ENCODE assay signal across 9 cellular contexts in the genomic region with DNA sequence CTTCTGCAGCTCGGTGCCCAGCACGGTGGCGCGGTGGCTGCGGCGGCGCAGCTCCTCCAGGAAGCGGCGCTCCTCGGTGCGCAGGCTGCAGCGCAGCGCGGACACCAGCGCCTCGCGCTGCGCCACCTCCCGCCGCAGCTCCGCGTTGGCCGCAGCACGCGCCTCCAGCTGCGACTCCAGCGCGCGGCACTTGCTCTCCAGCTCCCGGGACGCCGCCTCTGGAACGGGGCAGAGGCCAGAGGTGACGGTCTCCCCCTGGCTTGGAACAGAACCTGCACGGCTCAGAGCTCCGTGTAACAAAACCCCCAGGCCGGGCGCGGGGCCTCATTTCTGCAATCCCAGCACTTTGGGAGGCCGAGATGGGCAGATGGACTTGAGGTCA. TPM values are rescaled to one million over a fixed set of nuclear protein-coding genes. Genes with fewer than 3 reads are reported as not detected.
DNase-seq lines count a peak whose midpoint lies in the region; ATAC-seq and TF ChIP-seq lines count a peak whose summit lies in the region.
"Had no signal": no experiment of that assay in that cellular context is flagged by ENCODE, and none has a peak within 500 bp of the region (broad histone marks: within the 10 kb centered on the region; RNA-seq: fewer than 3 reads in every experiment).

No MANE protein-coding gene starts in this region.

- H3K36me3 ChIP-seq in cardiac muscle cell: no peaks in the 10 kb centered on the region

- DNase-seq in HPDE6-E6E7 (ENCODE audit: extremely low spot score): peak; percentile 55
- DNase-seq in activated T-cell treated with anti-CD3 and anti-CD28 coated beads, Interleukin-2, amount 50 U/mL, for 1 hour: peak; percentile 57
- DNase-seq in cardiac muscle cell (ENCODE audit: low read depth in 1 of 2, low spot score in 1 of 2): peak; percentile 48 to 73
- no peak for DNase-seq in sciatic nerve (ENCODE audit: low spot score)
- no peak for DNase-seq in NCI-H774 (lab: John Stamatoyannopoulos, UW)
- no peak for DNase-seq in NCI-H1048 (lab: John Stamatoyannopoulos, UW)
- DNase-seq in cerebellar nuclear complex (lab: John Stamatoyannopoulos, UW): no peak

- H3K27ac ChIP-seq in cardiac muscle cell: no peak overlapping the region
- H3K27ac ChIP-seq: KMS-11 had no signal

- H3K27me3 ChIP-seq in cardiac muscle cell: peaks cover 27% of the 10 kb centered on the region

- peak; percentile 36 for ATAC-seq in sciatic nerve
- no peak for ATAC-seq in GM18909 (IDR thresholded peaks at IDR 0.05; ENCODE audit: poor library complexity, unreplicated experiment)

- H3K4me1 ChIP-seq in cardiac muscle cell (ENCODE audit: low read depth): no peaks in the 10 kb centered on the region

- H3K4me3 ChIP-seq in cardiac muscle cell: no peak overlapping the region

- peak; percentile 4 for TF ChIP-seq CTCF in cardiac muscle cell (IDR thresholded peaks at IDR 0.05; ENCODE audit: low read depth, low read length)

- H3K9me3 ChIP-seq in cardiac muscle cell (ENCODE audit: low read depth): no peaks in the 10 kb centered on the region

- intact Hi-C loops in sciatic nerve (cut with DNase I): no loop called here

RNA-seq across cellular contexts. Expression of a gene that starts 13.2 kb away (rescaled TPM):
- total RNA-seq in cardiac muscle cell (70.7 and 93.5 TPM in 2 replicates), sciatic nerve (39.2 TPM)
- 56.2 and 58.6 TPM in 2 replicates for polyA plus RNA-seq in cardiac muscle cell

RNA-seq across cellular contexts. Expression of a gene that starts 24.7 kb away (rescaled TPM):
- total RNA-seq in cardiac muscle cell: 0.33 and 0.67 TPM in 2 replicates
- 0.07 and 0.35 TPM in 2 replicates for polyA plus RNA-seq in cardiac muscle cell
- total RNA-seq in sciatic nerve: 0.27 TPM

Comparison
In these comparisons a context has a peak if more than half of its experiments do, and no peak if none do; other contexts are left out.
1. DNase-seq: peak in HPDE6-E6E7 (single experiment), activated T-cell treated with anti-CD3 and anti-CD28 coated beads, Interleukin-2, amount 50 U/mL, for 1 hour (single experiment) and cardiac muscle cell (2 of 2); none in sciatic nerve (single experiment), NCI-H774 (single experiment), NCI-H1048 (single experiment) and cerebellar nuclear complex (0 of 2).